Comparison of ENCODE assay signal across 14 cellular contexts in the genomic region with DNA sequence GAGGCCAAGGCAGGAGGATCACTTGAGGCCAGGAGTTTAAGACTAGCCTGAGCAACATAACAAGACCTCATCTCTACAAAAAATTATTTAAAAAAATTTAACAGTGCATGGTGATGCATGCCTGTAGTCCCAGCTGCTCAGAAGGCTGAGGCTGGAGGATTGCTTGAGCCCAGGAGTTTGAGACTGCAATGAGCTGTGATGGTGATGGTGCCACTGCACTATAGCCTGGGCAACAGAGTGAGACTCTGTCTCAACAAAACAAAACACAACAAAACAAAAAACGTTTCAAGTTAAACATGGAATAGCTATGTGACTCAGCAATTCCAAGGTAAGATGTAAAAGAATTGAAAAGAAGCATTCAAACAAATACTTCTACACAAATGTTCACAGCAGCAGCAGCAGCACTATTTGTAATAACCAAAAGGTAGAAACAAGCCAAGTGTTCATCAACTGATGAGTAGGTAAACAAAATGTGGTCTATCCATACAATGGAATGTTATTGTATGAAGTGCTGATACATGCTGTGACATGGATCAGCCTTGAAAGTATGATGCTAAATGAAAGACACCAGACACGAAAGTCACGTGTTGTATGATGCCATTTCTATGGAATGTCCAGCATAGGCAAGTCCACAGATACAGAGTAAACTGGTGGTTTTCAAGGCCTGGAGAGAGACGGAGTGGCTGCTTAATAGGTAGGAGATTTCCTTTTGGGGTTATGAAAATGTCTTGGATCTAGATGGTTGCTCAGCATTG. TPM values are rescaled to one million over a fixed set of nuclear protein-coding genes. Genes with fewer than 3 reads are reported as not detected.
DNase-seq lines count a peak whose midpoint lies in the region; TF ChIP-seq lines count a peak whose summit lies in the region.
"Had no signal": no experiment of that assay in that cellular context is flagged by ENCODE, and none has a peak within 500 bp of the region (broad histone marks: within the 10 kb centered on the region; RNA-seq: fewer than 3 reads in every experiment).

No MANE protein-coding gene starts in this region.

- no peaks in the 10 kb centered on the region for H3K36me3 ChIP-seq in Caco-2 (ENCODE audit: control insufficient read depth, insufficient read depth, low read length)

- no TSS peak for BruUV-seq in Caco-2 (replicated peaks; lab: Mats Ljungman, UMichigan)

- intact Hi-C loops in Caco-2 (cut with micrococcal nuclease; ENCODE audit: unreplicated experiment), result loop anchor here (10.0 kb wide), 1 partner anchor 65 kb away; no protein-coding TSS in a partner anchor
- intact Hi-C loops in activated CD4-positive, alpha-beta memory T cell treated with anti-CD3 and anti-CD28 coated beads for 36 hours (cut with micrococcal nuclease), result no loop called here

- H3K4me3 ChIP-seq in Caco-2 (ENCODE audit: low read depth, low read length), result no peak overlapping the region
- H3K4me3 ChIP-seq: mucosa of descending colon, psoas muscle had no signal

- H3K36me3 Mint-ChIP-seq in Caco-2 (ENCODE audit: insufficient read depth, unreplicated experiment), result no peaks in the 10 kb centered on the region
- no peaks in the 10 kb centered on the region for H3K36me3 Mint-ChIP-seq in activated CD4-positive, alpha-beta memory T cell treated with anti-CD3 and anti-CD28 coated beads for 36 hours

- peaks cover 12% of the 10 kb centered on the region for H3K9me3 Mint-ChIP-seq in Caco-2 (ENCODE audit: unreplicated experiment)
- H3K9me3 Mint-ChIP-seq in activated CD4-positive, alpha-beta memory T cell treated with anti-CD3 and anti-CD28 coated beads for 36 hours, result no peaks in the 10 kb centered on the region

- TF ChIP-seq CTCF in Caco-2 (IDR thresholded peaks at IDR 0.05; ENCODE audit: insufficient read depth in 1 of 2, low read depth in 1 of 2, low read length in 1 of 2, severe bottlenecking in 1 of 2, unreplicated experiment in 1 of 2), result no peak

- H3K27me3 ChIP-seq in Caco-2 (replicated peaks; ENCODE audit: control insufficient read depth, insufficient read depth, low read length), result no peaks in the 10 kb centered on the region

- DNase-seq in NCI-H345 (lab: John Stamatoyannopoulos, UW), result peak; percentile 5
- DNase-seq in NCI-H345 treated with DMSO at 0.1 percent for 48 hours (lab: John Stamatoyannopoulos, UW; ENCODE audit: unreplicated experiment), result no peak
- peak; percentile 77 for DNase-seq in T1000 (lab: John Stamatoyannopoulos, UW)
- DNase-seq in fibroblast of peridontal ligament (ENCODE audit: extremely low read depth), result peak; percentile 88
- DNase-seq in smooth muscle cell of the brain vasculature (ENCODE audit: low read depth, low spot score), result peak; percentile 45
- DNase-seq in Caco-2, result no peak
- DNase-seq in erythroblast (lab: John Stamatoyannopoulos, UW), result no peak
- DNase-seq in activated CD4-positive, alpha-beta memory T cell treated with anti-CD3 and anti-CD28 coated beads for 36 hours, result no peak
- DNase-seq: activated CD4-positive, alpha-beta T cell treated with anti-CD3 and anti-CD28 coated beads, Interleukin-2, amount 50 U/mL, for 1 hour; activated naive CD4-positive, alpha-beta T cell treated with anti-CD3 and anti-CD28 coated beads, Interleukin-2, amount 50 U/mL, for 16 hours; DMS79 treated with DMSO at 0.1 percent for 48 hours; mucosa of descending colon; NCI-H526 treated with DMSO at 0.1 percent for 48 hours; psoas muscle had no signal

- H3K27ac Mint-ChIP-seq in Caco-2 (ENCODE audit: unreplicated experiment), result no peak overlapping the region
- no peak overlapping the region for H3K27ac Mint-ChIP-seq in activated CD4-positive, alpha-beta memory T cell treated with anti-CD3 and anti-CD28 coated beads for 36 hours

- no peaks in the 10 kb centered on the region for H3K4me1 ChIP-seq in Caco-2
- H3K4me1 ChIP-seq: psoas muscle had no signal

- POLR2A ChIA-PET in Caco-2 (lab: Charles Lee), result no interaction called here
- POLR2A ChIA-PET in activated CD4-positive, alpha-beta memory T cell treated with anti-CD3 and anti-CD28 coated beads for 36 hours (lab: Charles Lee), result no interaction called here

- H3K27me3 Mint-ChIP-seq in Caco-2 (ENCODE audit: insufficient read depth, unreplicated experiment), result no peaks in the 10 kb centered on the region
- H3K27me3 Mint-ChIP-seq in activated CD4-positive, alpha-beta memory T cell treated with anti-CD3 and anti-CD28 coated beads for 36 hours, result peaks cover 1% of the 10 kb centered on the region

- no peak overlapping the region for H3K4me3 Mint-ChIP-seq in Caco-2 (ENCODE audit: unreplicated experiment)
- H3K4me3 Mint-ChIP-seq in activated CD4-positive, alpha-beta memory T cell treated with anti-CD3 and anti-CD28 coated beads for 36 hours, result no peak overlapping the region

- CTCF ChIA-PET in Caco-2 (lab: Charles Lee), result no interaction called here
- CTCF ChIA-PET in activated CD4-positive, alpha-beta memory T cell treated with anti-CD3 and anti-CD28 coated beads for 36 hours (lab: Charles Lee), result interaction anchor here (0.7 kb wide), 1 partner anchor 83 kb away, joined by 3 read pairs; no protein-coding TSS in a partner anchor

- H3K4me1 Mint-ChIP-seq in Caco-2 (ENCODE audit: low read depth, unreplicated experiment), result no peaks in the 10 kb centered on the region
- no peaks in the 10 kb centered on the region for H3K4me1 Mint-ChIP-seq in activated CD4-positive, alpha-beta memory T cell treated with anti-CD3 and anti-CD28 coated beads for 36 hours (ENCODE audit: low read depth)

- H3K9me3 ChIP-seq in Caco-2, result no peaks in the 10 kb centered on the region
- H3K9me3 ChIP-seq: mucosa of descending colon, psoas muscle had no signal

- TF ChIP-seq POLR2A in erythroblast (IDR thresholded peaks at IDR 0.05; ENCODE audit: low read length), result no peak

RNA-seq across cellular contexts. Expression of a gene that starts 31.4 kb away (rescaled TPM):
- 1.2 and 1.5 TPM in 2 replicates for total RNA-seq in Caco-2 (2022)
- total RNA-seq in activated CD4-positive, alpha-beta memory T cell treated with anti-CD3 and anti-CD28 coated beads for 36 hours, result 1 to 10 TPM; 1.3 to 1.6 TPM

Comparison
In these comparisons a context has a peak if more than half of its experiments do, and no peak if none do; other contexts are left out.
1. DNase-seq: peak in NCI-H345 (single experiment), T1000 (single experiment), fibroblast of peridontal ligament (single experiment) and smooth muscle cell of the brain vasculature (single experiment); none in NCI-H345 treated with DMSO at 0.1 percent for 48 hours (single experiment), Caco-2 (0 of 2), erythroblast (0 of 2) and activated CD4-positive, alpha-beta memory T cell treated with anti-CD3 and anti-CD28 coated beads for 36 hours (single experiment).